Comparison of ENCODE assay signal across 2 cellular contexts in the genomic region with DNA sequence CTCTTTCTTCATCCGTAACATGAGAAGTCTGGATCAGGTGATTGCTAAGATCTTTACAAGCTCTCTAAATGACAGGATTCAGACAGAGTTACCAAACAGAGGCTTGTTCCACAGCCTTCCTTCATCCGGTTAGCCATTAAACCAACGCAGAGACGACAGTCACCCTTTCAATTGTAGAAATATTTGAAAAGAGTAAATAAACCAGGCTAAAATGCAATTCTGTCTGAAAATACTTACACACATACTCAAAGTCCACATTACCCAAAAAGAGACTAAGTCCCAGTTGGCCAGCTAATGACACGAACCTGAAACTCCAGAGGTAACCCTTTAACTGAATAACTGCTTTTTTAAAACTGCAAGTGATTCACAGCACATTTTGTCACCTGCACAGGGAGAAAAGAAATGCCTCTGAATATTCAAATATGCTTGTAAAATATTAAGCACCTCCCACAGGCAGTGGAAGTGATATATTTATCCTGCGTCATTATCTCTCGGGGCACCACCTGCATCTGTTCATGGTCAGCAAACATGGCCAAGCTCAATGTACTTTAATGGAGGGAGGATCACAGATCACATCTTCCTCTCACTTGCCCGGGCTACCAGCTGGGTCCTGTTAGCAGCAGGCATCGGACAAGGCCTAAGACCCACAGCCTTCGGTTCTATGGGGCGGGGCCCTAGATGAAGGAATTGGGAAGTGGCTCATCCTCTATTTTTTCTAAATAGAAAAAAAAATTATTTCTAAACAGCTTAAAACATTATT.
TF ChIP-seq lines count a peak whose summit lies in the region.

No MANE protein-coding gene starts in this region.

TF ChIP-seq in WTC11, 78 proteins besides CTCF, POLR2A, EP300 and RAD21:
- TF ChIP-seq USF2 (CRISPR knock-in tag; IDR thresholded peaks at IDR 0.05) (0 out of 2 replicates have a peak, but pooled peaks have one; percentile 25), SMAD3 (CRISPR knock-in tag; IDR thresholded peaks at IDR 0.05; ENCODE audit: borderline replicate concordance) (no peak)

TF ChIP-seq in HepG2, 621 proteins besides CTCF, POLR2A, EP300 and RAD21:
- TF ChIP-seq SOX13 (IDR thresholded peaks at IDR 0.05), result no peak
- peak in 1 of 2 experiments; percentile 35; a peak in 1 of 4 replicates for TF ChIP-seq SOX13 (CRISPR knock-in tag; conservative IDR thresholded peaks at IDR 0.05 in 1 of 2, IDR thresholded peaks at IDR 0.05 in 1 of 2)
- no peak for TF ChIP-seq CHCHD3 (CRISPR knock-in tag; IDR thresholded peaks at IDR 0.05)
- no peak for TF ChIP-seq SOX6 (IDR thresholded peaks at IDR 0.05)
- TF ChIP-seq SOX6 (CRISPR knock-in tag; IDR thresholded peaks at IDR 0.05), result peak; percentile 48
- TF ChIP-seq ZNF292 (CRISPR knock-in tag; IDR thresholded peaks at IDR 0.05; ENCODE audit: borderline replicate concordance, low read depth), result peak; percentile 58; the same call in 1 of the 2 replicates
- no peak for TF ChIP-seq HOXD1 (CRISPR knock-in tag; IDR thresholded peaks at IDR 0.05)
- no peak for TF ChIP-seq XRCC5 (optimal IDR thresholded peaks at IDR 0.05; ENCODE audit: low read length)
- TF ChIP-seq HNF4A (CRISPR knock-in tag; IDR thresholded peaks at IDR 0.05), result peak; percentile 33
- TF ChIP-seq AGO1 (IDR thresholded peaks at IDR 0.05; ENCODE audit: low read depth, low read length, poor library complexity, severe bottlenecking), result no peak
- no peak for TF ChIP-seq ZNF576 (CRISPR knock-in tag; IDR thresholded peaks at IDR 0.05)
- TF ChIP-seq ARNT (IDR thresholded peaks at IDR 0.05), result no peak
- TF ChIP-seq SIX1 (CRISPR knock-in tag; IDR thresholded peaks at IDR 0.05; ENCODE audit: borderline replicate concordance), result peak; percentile 30; the same call in 1 of the 2 replicates
- TF ChIP-seq PAXIP1 (CRISPR knock-in tag; conservative IDR thresholded peaks at IDR 0.05), result peak; percentile 50; the same call in 1 of the 2 replicates
- TF ChIP-seq GFI1 (CRISPR knock-in tag; IDR thresholded peaks at IDR 0.05; ENCODE audit: borderline replicate concordance), result 0 out of 2 replicates have a peak, but pooled peaks have one; percentile 22
- TF ChIP-seq DRAP1 (CRISPR knock-in tag; IDR thresholded peaks at IDR 0.05), result peak; percentile 24; the same call in 1 of the 2 replicates
- TF ChIP-seq SIX4 (CRISPR knock-in tag; IDR thresholded peaks at IDR 0.05), result 0 out of 2 replicates have a peak, but pooled peaks have one; percentile 45
- TF ChIP-seq TARDBP (CRISPR knock-in tag; IDR thresholded peaks at IDR 0.05), result no peak
- TF ChIP-seq ZNF580 (CRISPR knock-in tag; IDR thresholded peaks at IDR 0.05; ENCODE audit: borderline replicate concordance, low read depth), result 0 out of 2 replicates have a peak, but pooled peaks have one; percentile 44
- TF ChIP-seq ZNF672 (CRISPR knock-in tag; IDR thresholded peaks at IDR 0.05), result no peak
- no peak for TF ChIP-seq MAZ (IDR thresholded peaks at IDR 0.05; ENCODE audit: borderline replicate concordance, low read depth, low read length)
- TF ChIP-seq MAZ (CRISPR knock-in tag; IDR thresholded peaks at IDR 0.05; ENCODE audit: low read depth), result no peak
- peak; percentile 19; the same call in 1 of the 2 replicates for TF ChIP-seq ETV5 (CRISPR knock-in tag; IDR thresholded peaks at IDR 0.05; ENCODE audit: borderline replicate concordance)
- TF ChIP-seq FOXA3 (CRISPR knock-in tag; IDR thresholded peaks at IDR 0.05), result 0 out of 2 replicates have a peak, but pooled peaks have one; percentile 21
- TF ChIP-seq, protein P1, sequence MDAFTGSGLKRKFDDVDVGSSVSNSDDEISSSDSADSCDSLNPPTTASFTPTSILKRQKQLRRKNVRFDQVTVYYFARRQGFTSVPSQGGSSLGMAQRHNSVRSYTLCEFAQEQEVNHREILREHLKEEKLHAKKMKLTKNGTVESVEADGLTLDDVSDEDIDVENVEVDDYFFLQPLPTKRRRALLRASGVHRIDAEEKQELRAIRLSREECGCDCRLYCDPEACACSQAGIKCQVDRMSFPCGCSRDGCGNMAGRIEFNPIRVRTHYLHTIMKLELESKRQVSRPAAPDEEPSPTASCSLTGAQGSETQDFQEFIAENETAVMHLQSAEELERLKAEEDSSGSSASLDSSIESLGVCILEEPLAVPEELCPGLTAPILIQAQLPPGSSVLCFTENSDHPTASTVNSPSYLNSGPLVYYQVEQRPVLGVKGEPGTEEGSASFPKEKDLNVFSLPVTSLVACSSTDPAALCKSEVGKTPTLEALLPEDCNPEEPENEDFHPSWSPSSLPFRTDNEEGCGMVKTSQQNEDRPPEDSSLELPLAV (CRISPR knock-in tag; conservative IDR thresholded peaks at IDR 0.05; ENCODE audit: low read depth), result no peak
- no peak for TF ChIP-seq RFX1 (IDR thresholded peaks at IDR 0.05)
- peak; percentile 23; the same call in 1 of the 2 replicates for TF ChIP-seq PITX1 (CRISPR knock-in tag; IDR thresholded peaks at IDR 0.05)
- TF ChIP-seq HNF1B (CRISPR knock-in tag; IDR thresholded peaks at IDR 0.05), result no peak
- TF ChIP-seq ARNTL (CRISPR knock-in tag; IDR thresholded peaks at IDR 0.05), result 0 out of 2 replicates have a peak, but pooled peaks have one; percentile 17
- TF ChIP-seq, protein P2, sequence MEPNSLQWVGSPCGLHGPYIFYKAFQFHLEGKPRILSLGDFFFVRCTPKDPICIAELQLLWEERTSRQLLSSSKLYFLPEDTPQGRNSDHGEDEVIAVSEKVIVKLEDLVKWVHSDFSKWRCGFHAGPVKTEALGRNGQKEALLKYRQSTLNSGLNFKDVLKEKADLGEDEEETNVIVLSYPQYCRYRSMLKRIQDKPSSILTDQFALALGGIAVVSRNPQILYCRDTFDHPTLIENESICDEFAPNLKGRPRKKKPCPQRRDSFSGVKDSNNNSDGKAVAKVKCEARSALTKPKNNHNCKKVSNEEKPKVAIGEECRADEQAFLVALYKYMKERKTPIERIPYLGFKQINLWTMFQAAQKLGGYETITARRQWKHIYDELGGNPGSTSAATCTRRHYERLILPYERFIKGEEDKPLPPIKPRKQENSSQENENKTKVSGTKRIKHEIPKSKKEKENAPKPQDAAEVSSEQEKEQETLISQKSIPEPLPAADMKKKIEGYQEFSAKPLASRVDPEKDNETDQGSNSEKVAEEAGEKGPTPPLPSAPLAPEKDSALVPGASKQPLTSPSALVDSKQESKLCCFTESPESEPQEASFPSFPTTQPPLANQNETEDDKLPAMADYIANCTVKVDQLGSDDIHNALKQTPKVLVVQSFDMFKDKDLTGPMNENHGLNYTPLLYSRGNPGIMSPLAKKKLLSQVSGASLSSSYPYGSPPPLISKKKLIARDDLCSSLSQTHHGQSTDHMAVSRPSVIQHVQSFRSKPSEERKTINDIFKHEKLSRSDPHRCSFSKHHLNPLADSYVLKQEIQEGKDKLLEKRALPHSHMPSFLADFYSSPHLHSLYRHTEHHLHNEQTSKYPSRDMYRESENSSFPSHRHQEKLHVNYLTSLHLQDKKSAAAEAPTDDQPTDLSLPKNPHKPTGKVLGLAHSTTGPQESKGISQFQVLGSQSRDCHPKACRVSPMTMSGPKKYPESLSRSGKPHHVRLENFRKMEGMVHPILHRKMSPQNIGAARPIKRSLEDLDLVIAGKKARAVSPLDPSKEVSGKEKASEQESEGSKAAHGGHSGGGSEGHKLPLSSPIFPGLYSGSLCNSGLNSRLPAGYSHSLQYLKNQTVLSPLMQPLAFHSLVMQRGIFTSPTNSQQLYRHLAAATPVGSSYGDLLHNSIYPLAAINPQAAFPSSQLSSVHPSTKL (CRISPR knock-in tag; IDR thresholded peaks at IDR 0.05), result 0 out of 2 replicates have a peak, but pooled peaks have one; percentile 20
- no peak for TF ChIP-seq LCORL (IDR thresholded peaks at IDR 0.05)
- peak; percentile 32; the same call in 1 of the 2 replicates for TF ChIP-seq LCORL (CRISPR knock-in tag; IDR thresholded peaks at IDR 0.05)
- TF ChIP-seq SAP130 (CRISPR knock-in tag; IDR thresholded peaks at IDR 0.05; ENCODE audit: low read depth), result 0 out of 2 replicates have a peak, but pooled peaks have one; percentile 22
- TF ChIP-seq GATAD2A (CRISPR knock-in tag; IDR thresholded peaks at IDR 0.05), result 0 out of 2 replicates have a peak, but pooled peaks have one; percentile 29
- TF ChIP-seq ELK4 (CRISPR knock-in tag; IDR thresholded peaks at IDR 0.05; ENCODE audit: borderline replicate concordance), result no peak
- no peak for TF ChIP-seq NCOA5 (CRISPR knock-in tag; IDR thresholded peaks at IDR 0.05)
- TF ChIP-seq GPBP1L1 (CRISPR knock-in tag; IDR thresholded peaks at IDR 0.05), result no peak
- TF ChIP-seq ZNF331 (CRISPR knock-in tag; IDR thresholded peaks at IDR 0.05), result no peak; the same call in 1 of the 2 replicates
